In the genomic region with DNA sequence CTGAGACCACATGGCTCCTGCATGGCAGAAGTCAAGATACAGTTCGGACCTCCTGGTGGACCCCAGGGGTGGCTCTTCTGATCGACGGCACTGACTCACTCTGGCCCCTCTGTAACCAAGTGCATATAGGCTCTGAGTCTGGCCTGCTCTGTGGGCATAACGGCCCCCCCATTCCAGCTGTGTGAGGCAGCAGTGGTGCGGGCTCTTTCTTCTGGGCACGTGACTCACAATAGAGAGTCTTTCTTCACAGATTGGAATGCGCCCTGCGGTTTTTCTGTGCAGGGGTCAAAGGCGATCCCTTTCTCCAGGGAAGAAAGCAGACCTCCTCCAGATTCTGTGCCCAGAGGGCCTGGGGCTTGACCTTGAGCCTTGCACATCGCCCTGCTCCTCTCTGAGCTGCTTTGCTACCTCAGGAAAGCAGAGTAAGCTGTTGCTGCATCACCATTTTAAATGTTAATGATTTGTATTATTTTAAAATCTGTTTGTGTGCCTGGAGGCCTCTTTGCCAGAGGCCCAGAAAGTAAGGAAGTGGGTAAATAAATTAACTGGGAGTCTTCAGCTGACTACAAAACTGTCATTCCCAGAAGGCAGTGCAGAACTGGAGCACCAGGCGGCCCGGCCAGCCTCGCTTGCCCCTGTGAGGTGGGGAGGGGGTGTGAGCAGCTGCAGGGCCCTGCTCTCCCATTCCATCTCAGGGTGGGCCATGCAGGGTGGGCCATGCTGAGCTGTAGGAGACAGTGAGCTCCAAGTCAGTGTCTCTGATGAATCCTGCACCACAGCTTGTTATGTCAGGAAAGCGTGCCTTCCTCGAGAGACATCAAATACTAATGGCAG, we compare ENCODE assay signal across 8 cellular contexts.
DNase-seq lines count a peak whose midpoint lies in the region; ATAC-seq, FAIRE-seq and TF ChIP-seq lines count a peak whose summit lies in the region.

No MANE protein-coding gene starts in this region.

- POLR2A ChIA-PET in BJ (lab: Charles Lee) = no interaction called here
- POLR2A ChIA-PET in GM12878 (lab: Charles Lee) = no interaction called here
- POLR2A ChIA-PET in GM10248 (lab: Yijun Ruan, JAX) = no interaction called here

- H3K4me1 ChIP-seq in GM12878 (ENCODE audit: control insufficient read depth, insufficient read depth, low read length) = peaks cover 47% of the 10 kb centered on the region
- peaks cover 13 to 24% of the 10 kb centered on the region in 2 donors for H3K4me1 ChIP-seq in uterus

- peak overlapping the region; percentile 7; the same call in 1 of the 2 replicates for H3K9ac ChIP-seq in GM12878 (ENCODE audit: control insufficient read depth, insufficient read depth, low read length)

- no peak for TF ChIP-seq POLR2A in GM12878 (IDR thresholded peaks at IDR 0.05; ENCODE audit: low read depth, low read length)
- no peak for TF ChIP-seq POLR2A in uterus (IDR thresholded peaks at IDR 0.05)

- no peaks in the 10 kb centered on the region; the same call in none of the 2 replicates for H3K27me3 ChIP-seq in BJ (ENCODE audit: control insufficient read depth, insufficient read depth, low read length)
- no peaks in the 10 kb centered on the region for H3K27me3 ChIP-seq in GM12878 (replicated peaks in 1 of 2; ENCODE audit: control insufficient read depth in 2 of 2, insufficient read depth in 2 of 2, low read length in 1 of 2)
- H3K27me3 ChIP-seq in layer of hippocampus (ENCODE audit: control insufficient read depth, insufficient read depth, low read length) = no peaks in the 10 kb centered on the region
- no peaks in the 10 kb centered on the region for H3K27me3 ChIP-seq in uterus

- no peaks in the 10 kb centered on the region for H4K20me1 ChIP-seq in GM12878 (ENCODE audit: control insufficient read depth, insufficient read depth)

- no peaks in the 10 kb centered on the region for H3K79me2 ChIP-seq in GM12878 (ENCODE audit: control insufficient read depth, insufficient read depth, low read length)

- RAD21 ChIA-PET in GM12878 (lab: Charles Lee; ENCODE audit: unreplicated experiment) = interaction anchor here (1.1 to 1.8 kb wide), 2 partner anchors 97 to 146 kb away, joined by 3 to 5 read pairs; no protein-coding TSS in a partner anchor

- CTCF ChIA-PET in BJ (lab: Yijun Ruan, JAX) = interaction anchor here (0.7 to 1.5 kb wide), 5 partner anchors 9 to 404 kb away, joined by 3 to 5 read pairs (median 4); partner anchors contain the start of gene GRIK4
- CTCF ChIA-PET in GM12878 (lab: Yijun Ruan, JAX) = interaction anchor here (0.6 to 9.5 kb wide), 2 partner anchors 25 to 129 kb away, joined by 4 to 86 read pairs; no protein-coding TSS in a partner anchor
- CTCF ChIA-PET in GM10248 (lab: Yijun Ruan, JAX) = interaction anchor here (1.4 to 3.4 kb wide), 4 partner anchors 9 to 25 kb away, joined by 3 to 16 read pairs (median 6); no protein-coding TSS in a partner anchor

- peak overlapping the region; percentile 52 for H3K4me2 ChIP-seq in GM12878 (ENCODE audit: control insufficient read depth, insufficient read depth)

- FAIRE-seq in GM12878 (lab: Jason Lieb, UNC) = no peak

- DNase-seq in BJ (ENCODE audit: low read depth) (peak; percentile 52), GM12878 (ENCODE audit: low read depth, low spot score) (no peak), uterus (peak; percentile 69 to 75), cerebellum (ENCODE audit: low spot score) (no peak), GM10248 (ENCODE audit: extremely low spot score) (no peak), CD1c-positive myeloid dendritic cell (ENCODE audit: extremely low spot score) (no peak)

- H2AFZ ChIP-seq in GM12878 (ENCODE audit: control insufficient read depth, low read depth, low read length) = no peak overlapping the region

- intact Hi-C loops in GM12878 (cut with micrococcal nuclease; ENCODE audit: unreplicated experiment) (loop anchor here (2.0 to 5.0 kb wide), 2 partner anchors 53 to 98 kb away; no protein-coding TSS in a partner anchor), uterus (cut with DNase I; ENCODE audit: low total_unique reads) (no loop called here)

- TF ChIP-seq CTCF in BJ (IDR thresholded peaks at IDR 0.05; ENCODE audit: insufficient read depth, low read depth, low read length) = no peak
- TF ChIP-seq CTCF in GM12878 (IDR thresholded peaks at IDR 0.05 in 2 of 3, conservative IDR thresholded peaks at IDR 0.05 in 1 of 3; ENCODE audit: control insufficient read depth in 2 of 3, extremely low read depth in 1 of 3, insufficient read depth in 1 of 3, low read depth in 3 of 3, low read length in 3 of 3) = no peak
- TF ChIP-seq CTCF in uterus (IDR thresholded peaks at IDR 0.05) = no peak
- no peak for TF ChIP-seq CTCF in GM10248 (IDR thresholded peaks at IDR 0.05; ENCODE audit: control extremely low read depth, extremely low read depth, low read depth, missing control alignments)

- H3K4me3 ChIP-seq in BJ (ENCODE audit: low read depth, low read length) (no peak overlapping the region), GM12878 (peak overlapping the region; percentile 12; the same call in 1 of the 2 replicates), uterus (no peak overlapping the region)

- 82% methylated on average over 14 of the region's 15 CpGs for WGBS in GM12878 (ENCODE audit: insufficient coverage, insufficient replicate concordance, low lambda C conversion rate, missing lambda C conversion rate)

- in situ Hi-C loops in GM12878 (cut with MboI) = no loop called here

- no peak for TF ChIP-seq EP300 in GM12878 (IDR thresholded peaks at IDR 0.05; ENCODE audit: borderline replicate concordance in 1 of 2, control insufficient read depth in 1 of 2, low read depth in 2 of 2, low read length in 2 of 2)

- H3K36me3 ChIP-seq in BJ (ENCODE audit: control insufficient read depth, insufficient read depth, low read length) (no peaks in the 10 kb centered on the region), GM12878 (ENCODE audit: control insufficient read depth in 2 of 2, insufficient read depth in 2 of 2, low read length in 1 of 2) (peaks cover 0 to 9% of the 10 kb centered on the region in 2 experiments; a peak in 2 of 4 replicates), uterus (no peaks in the 10 kb centered on the region)

- TF ChIP-seq RAD21 in GM12878 (IDR thresholded peaks at IDR 0.05; ENCODE audit: insufficient read depth, low read depth, low read length) = no peak

- no TSS peak for BruUV-seq in GM12878 (replicated peaks; lab: Mats Ljungman, UMichigan)

- peak overlapping the region; percentile 63 for H3K27ac ChIP-seq in GM12878 (ENCODE audit: control insufficient read depth, insufficient read depth)
- peak overlapping the region; percentile 50 for H3K27ac ChIP-seq in layer of hippocampus (ENCODE audit: low read depth, low read length)
- H3K27ac ChIP-seq in uterus = peak overlapping the region; percentile 64 to 74

- SMC1A ChIA-PET in GM12878 (lab: Charles Lee; ENCODE audit: uncharacterized antibody, unreplicated experiment) = interaction anchor here (1.3 to 2.9 kb wide), 4 partner anchors 10 to 89 kb away, joined by 3 to 13 read pairs (median 4); no protein-coding TSS in a partner anchor

- H3K9me3 ChIP-seq in GM12878 (replicated peaks; ENCODE audit: control insufficient read depth, insufficient read depth, low read length) = peaks cover 9% of the 10 kb centered on the region; the same call in 2 of the 3 replicates
- peaks cover 0 to 5% of the 10 kb centered on the region in 2 donors for H3K9me3 ChIP-seq in uterus

- ATAC-seq in HG03066 (IDR thresholded peaks at IDR 0.05; ENCODE audit: low read depth, unreplicated experiment) (peak; percentile 28), GM12878 (peak; percentile 45)

TF ChIP-seq in GM12878, 131 proteins besides CTCF, POLR2A, EP300 and RAD21 (continues in another document):
- no peak for TF ChIP-seq EED (IDR thresholded peaks at IDR 0.05; ENCODE audit: low read depth)
- TF ChIP-seq, protein P1, sequence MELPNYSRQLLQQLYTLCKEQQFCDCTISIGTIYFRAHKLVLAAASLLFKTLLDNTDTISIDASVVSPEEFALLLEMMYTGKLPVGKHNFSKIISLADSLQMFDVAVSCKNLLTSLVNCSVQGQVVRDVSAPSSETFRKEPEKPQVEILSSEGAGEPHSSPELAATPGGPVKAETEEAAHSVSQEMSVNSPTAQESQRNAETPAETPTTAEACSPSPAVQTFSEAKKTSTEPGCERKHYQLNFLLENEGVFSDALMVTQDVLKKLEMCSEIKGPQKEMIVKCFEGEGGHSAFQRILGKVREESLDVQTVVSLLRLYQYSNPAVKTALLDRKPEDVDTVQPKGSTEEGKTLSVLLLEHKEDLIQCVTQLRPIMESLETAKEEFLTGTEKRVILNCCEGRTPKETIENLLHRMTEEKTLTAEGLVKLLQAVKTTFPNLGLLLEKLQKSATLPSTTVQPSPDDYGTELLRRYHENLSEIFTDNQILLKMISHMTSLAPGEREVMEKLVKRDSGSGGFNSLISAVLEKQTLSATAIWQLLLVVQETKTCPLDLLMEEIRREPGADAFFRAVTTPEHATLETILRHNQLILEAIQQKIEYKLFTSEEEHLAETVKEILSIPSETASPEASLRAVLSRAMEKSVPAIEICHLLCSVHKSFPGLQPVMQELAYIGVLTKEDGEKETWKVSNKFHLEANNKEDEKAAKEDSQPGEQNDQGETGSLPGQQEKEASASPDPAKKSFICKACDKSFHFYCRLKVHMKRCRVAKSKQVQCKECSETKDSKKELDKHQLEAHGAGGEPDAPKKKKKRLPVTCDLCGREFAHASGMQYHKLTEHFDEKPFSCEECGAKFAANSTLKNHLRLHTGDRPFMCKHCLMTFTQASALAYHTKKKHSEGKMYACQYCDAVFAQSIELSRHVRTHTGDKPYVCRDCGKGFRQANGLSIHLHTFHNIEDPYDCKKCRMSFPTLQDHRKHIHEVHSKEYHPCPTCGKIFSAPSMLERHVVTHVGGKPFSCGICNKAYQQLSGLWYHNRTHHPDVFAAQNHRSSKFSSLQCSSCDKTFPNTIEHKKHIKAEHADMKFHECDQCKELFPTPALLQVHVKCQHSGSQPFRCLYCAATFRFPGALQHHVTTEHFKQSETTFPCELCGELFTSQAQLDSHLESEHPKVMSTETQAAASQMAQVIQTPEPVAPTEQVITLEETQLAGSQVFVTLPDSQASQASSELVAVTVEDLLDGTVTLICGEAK (IDR thresholded peaks at IDR 0.05; ENCODE audit: borderline replicate concordance) = no peak
- no peak for TF ChIP-seq TCF7 (IDR thresholded peaks at IDR 0.05; ENCODE audit: borderline replicate concordance)
- TF ChIP-seq MAX (IDR thresholded peaks at IDR 0.05; ENCODE audit: low read depth, low read length) = no peak
- no peak for TF ChIP-seq ZNF24 (IDR thresholded peaks at IDR 0.05)
- no peak for TF ChIP-seq IRF4 (IDR thresholded peaks at IDR 0.05; ENCODE audit: low read depth, low read length)
- TF ChIP-seq CBFB (IDR thresholded peaks at IDR 0.05; ENCODE audit: low read depth) = no peak
- no peak for TF ChIP-seq SMAD1 (IDR thresholded peaks at IDR 0.05; ENCODE audit: low read depth, partially characterized antibody)
- TF ChIP-seq MEF2A (IDR thresholded peaks at IDR 0.05; ENCODE audit: insufficient read depth, low read depth, low read length) = no peak

Comparison
In these comparisons a context has a peak if more than half of its experiments do, and no peak if none do; other contexts are left out.
1. DNase-seq: peak in BJ (single experiment) and uterus (2 of 2); none in GM12878 (single experiment), cerebellum (single experiment), GM10248 (single experiment) and CD1c-positive myeloid dendritic cell (single experiment).
2. Peak in every context shown above with its lines, with median percentiles within 50 percentile points of each other: H3K27ac ChIP-seq.